ENCODE assay signal across 8 cellular contexts in genomic region chr15:40893733-40894688, GRCh38.
A peak's percentile ranks its signal among the peaks of the same experiment; 100 is the strongest.
DNase-seq lines count a peak whose midpoint lies in the region; ATAC-seq and TF ChIP-seq lines count a peak whose summit lies in the region.

TSS of gene VPS18 (plus strand) at chr15:40894450. CDS start at chr15:40894769, 319 bp downstream.

- DNase-seq in DMS53 (lab: John Stamatoyannopoulos, UW) (peak; percentile 98), OCI-M2 (lab: John Stamatoyannopoulos, UW; ENCODE audit: unreplicated experiment) (peak; percentile 91), activated T-cell treated with anti-CD3 and anti-CD28 coated beads for 4 hours (peak; percentile 100), epithelial cell of esophagus (ENCODE audit: low read depth) (peak; percentile 99)
- peak; percentile 100 for DNase-seq in stimulated activated CD8-positive, alpha-beta memory T cell treated with anti-CD3 and anti-CD28 coated beads, Interleukin-4, amount 100 ng/mL, for 48 hours

- peak within 1 kb of the TSS; percentile 82 to 93 for H3K9ac ChIP-seq in mucosa of rectum (ENCODE audit: low read depth in 1 of 2, low read length in 2 of 2)

- peak within 1 kb of the TSS; percentile 78 for H3K4me3 ChIP-seq in epithelial cell of esophagus (ENCODE audit: low read length)
- peak within 1 kb of the TSS; percentile 92 to 93 for H3K4me3 ChIP-seq in mucosa of rectum (ENCODE audit: low read length in 2 of 2)

- no peaks in the 10 kb centered on the region for H3K9me3 ChIP-seq in mucosa of rectum (ENCODE audit: control insufficient read depth in 2 of 2, low read length in 2 of 2)

- peak; percentile 82 for TF ChIP-seq CTCF in epithelial cell of esophagus (IDR thresholded peaks at IDR 0.05; ENCODE audit: insufficient read depth, low read depth, low read length, missing control alignments)

- ATAC-seq in GM21576 (IDR thresholded peaks at IDR 0.05; ENCODE audit: unreplicated experiment): peak; percentile 82

- TF ChIP-seq RAD21 in Ishikawa (IDR thresholded peaks at IDR 0.05; ENCODE audit: low read depth): peak; percentile 91

- H3K27ac ChIP-seq in mucosa of rectum (ENCODE audit: low read depth in 2 of 2, low read length in 2 of 2): peak within 1 kb of the TSS; percentile 82 to 83

- H3K4me1 ChIP-seq in mucosa of rectum (ENCODE audit: control insufficient read depth in 2 of 2, insufficient read depth in 2 of 2, low read length in 2 of 2): peaks cover 28 to 34% of the 10 kb centered on the region in 2 donors

- TF ChIP-seq EP300 in Ishikawa (IDR thresholded peaks at IDR 0.05; ENCODE audit: borderline replicate concordance): no peak; the same call in 1 of the 2 replicates

- H3K27me3 ChIP-seq in mucosa of rectum (ENCODE audit: control insufficient read depth in 2 of 2, insufficient read depth in 2 of 2, low read length in 2 of 2): no peaks in the 10 kb centered on the region

- peaks cover 5 to 15% of the 10 kb centered on the region in 2 donors for H3K36me3 ChIP-seq in mucosa of rectum (ENCODE audit: control insufficient read depth in 2 of 2, insufficient read depth in 2 of 2, low read length in 2 of 2)

TF ChIP-seq in Ishikawa, 13 proteins besides CTCF, POLR2A, EP300 and RAD21:
- TF ChIP-seq YY1 (IDR thresholded peaks at IDR 0.05; ENCODE audit: low read depth): no peak
- TF ChIP-seq TAF1 (IDR thresholded peaks at IDR 0.05; ENCODE audit: low read depth): peak; percentile 71
- peak; percentile 95 for TF ChIP-seq MAX (IDR thresholded peaks at IDR 0.05)
- TF ChIP-seq TEAD4 (IDR thresholded peaks at IDR 0.05): 0 out of 2 replicates have a peak, but pooled peaks have one; percentile 4
- no peak; the same call in 1 of the 2 replicates for TF ChIP-seq NFIC (IDR thresholded peaks at IDR 0.05)
- TF ChIP-seq CREB1 (IDR thresholded peaks at IDR 0.05; ENCODE audit: low read depth): peak; percentile 90
- 0 out of 2 replicates have a peak, but pooled peaks have one; percentile 32 for TF ChIP-seq ZBTB7A (IDR thresholded peaks at IDR 0.05; ENCODE audit: low read depth)
- no peak for TF ChIP-seq REST (IDR thresholded peaks at IDR 0.05; ENCODE audit: low read depth)
- no peak for TF ChIP-seq CEBPB (IDR thresholded peaks at IDR 0.05)
- peak; percentile 77; the same call in 1 of the 2 replicates for TF ChIP-seq TCF12 (IDR thresholded peaks at IDR 0.05; ENCODE audit: low read depth)
- TF ChIP-seq, protein P1, sequence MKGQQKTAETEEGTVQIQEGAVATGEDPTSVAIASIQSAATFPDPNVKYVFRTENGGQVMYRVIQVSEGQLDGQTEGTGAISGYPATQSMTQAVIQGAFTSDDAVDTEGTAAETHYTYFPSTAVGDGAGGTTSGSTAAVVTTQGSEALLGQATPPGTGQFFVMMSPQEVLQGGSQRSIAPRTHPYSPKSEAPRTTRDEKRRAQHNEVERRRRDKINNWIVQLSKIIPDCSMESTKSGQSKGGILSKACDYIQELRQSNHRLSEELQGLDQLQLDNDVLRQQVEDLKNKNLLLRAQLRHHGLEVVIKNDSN (IDR thresholded peaks at IDR 0.05): peak; percentile 93
- peak; percentile 79 for TF ChIP-seq EGR1 (IDR thresholded peaks at IDR 0.05)
- no peak for TF ChIP-seq FOXM1 (IDR thresholded peaks at IDR 0.05; ENCODE audit: borderline replicate concordance, low read depth)

Comparison
In these comparisons a context has a peak if more than half of its experiments do, and no peak if none do; other contexts are left out.
1. Peak in every context shown above with its lines: DNase-seq, ATAC-seq, H3K4me3 ChIP-seq and H3K27ac ChIP-seq.